18 cellular contexts compared by ENCODE assay signal in the genomic region with DNA sequence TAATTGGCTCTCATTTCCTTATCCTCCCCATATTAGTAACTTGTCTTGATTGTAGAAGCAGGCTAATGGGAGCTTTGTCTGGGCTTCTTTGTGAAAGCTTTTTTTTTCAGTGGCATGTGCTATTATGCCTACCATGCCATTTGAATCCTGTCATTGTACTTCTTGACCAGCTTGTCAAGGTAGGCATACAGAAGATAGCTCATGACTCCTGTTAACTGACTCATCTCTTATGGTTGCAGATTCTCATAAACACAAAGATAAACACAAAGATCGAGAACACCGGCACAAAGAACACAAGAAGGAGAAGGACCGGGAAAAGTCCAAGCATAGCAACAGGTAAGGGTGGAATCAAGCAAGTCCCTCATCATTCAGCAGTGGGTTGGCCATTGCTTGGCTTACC.
"Had no signal": no experiment of that assay in that cellular context is flagged by ENCODE, and none has a peak within 500 bp of the region (broad histone marks: within the 10 kb centered on the region; RNA-seq: fewer than 3 reads in every experiment).

No MANE protein-coding gene starts in this region.

- H3K36me3 ChIP-seq: uterus had no signal

- FAIRE-seq: endometrium, kidney had no signal

- H2AFZ ChIP-seq: hepatocyte had no signal

- ATAC-seq: foreskin keratinocyte; left cardiac atrium; left ventricle myocardium superior; naive thymus-derived CD8-positive, alpha-beta T cell had no signal

- H3K4me3 ChIP-seq: hepatocyte, lung, sigmoid colon, skin epidermis, upper lobe of left lung, uterus had no signal

- H3K4me1 ChIP-seq: foreskin keratinocyte had no signal

- DNase-seq: effector memory CD4-positive, alpha-beta T cell; foreskin keratinocyte; kidney; left cardiac atrium; left ventricle myocardium superior; mesendoderm; naive thymus-derived CD8-positive, alpha-beta T cell; posterior cingulate gyrus; sigmoid colon; stimulated activated CD4-positive, alpha-beta T cell treated with anti-CD3 and anti-CD28 coated beads, Interleukin-12 subunit alpha, Interleukin-12 subunit beta, amount 100 ng/mL, for 4 hours; stimulated activated naive CD4-positive, alpha-beta T cell treated with Interleukin-2 at 50 U/mL for 16 hours; upper lobe of left lung; uterus had no signal

- H3K4me2 ChIP-seq: hepatocyte had no signal

- H3K9me3 ChIP-seq: neutrophil, sigmoid colon, upper lobe of left lung, uterus had no signal

- H3K27ac ChIP-seq: foreskin keratinocyte, hepatocyte, neutrophil, sigmoid colon, skin epidermis, upper lobe of left lung, uterus had no signal

- H3K27me3 ChIP-seq: foreskin keratinocyte, hepatocyte, neutrophil, sigmoid colon, upper lobe of left lung, uterus had no signal
